8 cellular contexts compared by ENCODE assay signal in the genomic region with DNA sequence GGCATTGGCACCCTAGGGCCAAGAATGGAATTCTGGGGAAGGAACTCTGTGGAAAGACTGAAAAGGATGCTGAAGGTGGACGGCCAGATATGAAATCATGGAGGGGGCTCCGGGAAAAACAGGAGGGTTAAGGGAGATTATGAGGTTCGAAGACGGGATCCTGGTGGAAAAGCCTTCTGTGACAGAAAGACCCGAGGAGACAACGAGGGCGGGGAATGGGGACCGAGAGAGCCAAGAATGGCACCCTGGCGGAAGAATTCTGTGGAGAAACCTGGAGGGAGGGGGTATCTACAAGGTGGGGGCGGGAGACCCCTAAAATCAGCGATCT. TPM values are rescaled to one million over a fixed set of nuclear protein-coding genes. Genes with fewer than 3 reads are reported as not detected.
DNase-seq lines count a peak whose midpoint lies in the region; ATAC-seq and TF ChIP-seq lines count a peak whose summit lies in the region.

No MANE protein-coding gene starts in this region.

- H3K4me3 ChIP-seq in left lung (peak overlapping the region; percentile 78 to 83), transverse colon (peak overlapping the region; percentile 66 to 86 (median 74))

- H3K27me3 Mint-ChIP-seq in activated T-cell treated with anti-CD3 and anti-CD28 coated beads, Interleukin-2, amount 50 U/mL, for 24 hours = no peaks in the 10 kb centered on the region
- H3K27me3 Mint-ChIP-seq in activated T-helper 1 cell treated with anti-CD3 and anti-CD28 coated beads, Interleukin-12 subunit alpha, Interleukin-12 subunit beta, Interleukin-2, Interleukin-4 antibody, amounts not matched to agents 30 ng/mL and 10 ng/mL and 1 ng/mL, durations not matched to agents 14 hours and 24 hours and 36 hours (ENCODE audit: insufficient read depth) = peaks cover 2% of the 10 kb centered on the region

- TF ChIP-seq POLR2A in transverse colon (IDR thresholded peaks at IDR 0.05) = no peak

- no peaks in the 10 kb centered on the region for H3K27me3 ChIP-seq in left lung
- no peaks in the 10 kb centered on the region for H3K27me3 ChIP-seq in transverse colon

- ATAC-seq in left lung (no peak), left lobe of liver (no peak), HG02884 (IDR thresholded peaks at IDR 0.05; ENCODE audit: unreplicated experiment) (no peak)

- H3K27ac Mint-ChIP-seq in activated T-cell treated with anti-CD3 and anti-CD28 coated beads, Interleukin-2, amount 50 U/mL, for 24 hours = peak overlapping the region; percentile 99
- H3K27ac Mint-ChIP-seq in activated T-helper 1 cell treated with anti-CD3 and anti-CD28 coated beads, Interleukin-12 subunit alpha, Interleukin-12 subunit beta, Interleukin-2, Interleukin-4 antibody, amounts not matched to agents 30 ng/mL and 10 ng/mL and 1 ng/mL, durations not matched to agents 14 hours and 24 hours and 36 hours = peak overlapping the region; percentile 91

- H3K9me3 Mint-ChIP-seq in activated T-cell treated with anti-CD3 and anti-CD28 coated beads, Interleukin-2, amount 50 U/mL, for 24 hours = no peaks in the 10 kb centered on the region
- H3K9me3 Mint-ChIP-seq in activated T-helper 1 cell treated with anti-CD3 and anti-CD28 coated beads, Interleukin-12 subunit alpha, Interleukin-12 subunit beta, Interleukin-2, Interleukin-4 antibody, amounts not matched to agents 30 ng/mL and 10 ng/mL and 1 ng/mL, durations not matched to agents 14 hours and 24 hours and 36 hours = no peaks in the 10 kb centered on the region

- peaks cover 96% of the 10 kb centered on the region for H3K36me3 Mint-ChIP-seq in activated T-cell treated with anti-CD3 and anti-CD28 coated beads, Interleukin-2, amount 50 U/mL, for 24 hours (ENCODE audit: low read depth)
- peaks cover 32% of the 10 kb centered on the region for H3K36me3 Mint-ChIP-seq in activated T-helper 1 cell treated with anti-CD3 and anti-CD28 coated beads, Interleukin-12 subunit alpha, Interleukin-12 subunit beta, Interleukin-2, Interleukin-4 antibody, amounts not matched to agents 30 ng/mL and 10 ng/mL and 1 ng/mL, durations not matched to agents 14 hours and 24 hours and 36 hours (ENCODE audit: low read depth)

- H3K36me3 ChIP-seq in left lung = peaks cover 0 to 49% of the 10 kb centered on the region in 2 donors
- H3K36me3 ChIP-seq in transverse colon = peaks cover 0 to 5% (median 2%) of the 10 kb centered on the region in 4 donors

- H3K27ac ChIP-seq in left lung (peak overlapping the region in 1 of 2 donors; percentile 77), transverse colon (peak overlapping the region; percentile 68 to 90 (median 87))

- H3K4me1 Mint-ChIP-seq in activated T-cell treated with anti-CD3 and anti-CD28 coated beads, Interleukin-2, amount 50 U/mL, for 24 hours (ENCODE audit: low read depth) = peaks cover 60% of the 10 kb centered on the region
- H3K4me1 Mint-ChIP-seq in activated T-helper 1 cell treated with anti-CD3 and anti-CD28 coated beads, Interleukin-12 subunit alpha, Interleukin-12 subunit beta, Interleukin-2, Interleukin-4 antibody, amounts not matched to agents 30 ng/mL and 10 ng/mL and 1 ng/mL, durations not matched to agents 14 hours and 24 hours and 36 hours (ENCODE audit: low read depth) = peaks cover 56% of the 10 kb centered on the region

- TF ChIP-seq EP300 in transverse colon (IDR thresholded peaks at IDR 0.05; ENCODE audit: low read depth) = no peak

- TF ChIP-seq CTCF in left lung (IDR thresholded peaks at IDR 0.05) (no peak), transverse colon (IDR thresholded peaks at IDR 0.05) (no peak)

- intact Hi-C loops in activated T-helper 1 cell treated with anti-CD3 and anti-CD28 coated beads, Interleukin-12 subunit alpha, Interleukin-12 subunit beta, Interleukin-2, Interleukin-4 antibody, amounts not matched to agents 30 ng/mL and 10 ng/mL and 1 ng/mL, durations not matched to agents 14 hours and 24 hours and 36 hours (cut with micrococcal nuclease) = loop anchor here (1.0 to 5.0 kb wide), 6 partner anchors 46 to 823 kb away; partner anchors contain the start of gene CDS2
- intact Hi-C loops in left lung (cut with DNase I) (loop anchor here in 1 of 2 donors (10.0 kb wide), 1 partner anchor 125 kb away; no protein-coding TSS in a partner anchor), transverse colon (cut with DNase I; ENCODE audit: low total_unique reads) (loop anchor here (10.0 kb wide), 1 partner anchor 125 kb away; no protein-coding TSS in a partner anchor)

- 0 to 2% methylated on average over 9 to 11 of the region's 11 CpGs for WGBS in transverse colon (ENCODE audit: low coverage in 1 of 2), 2 donors

- in situ Hi-C loops in transverse colon (cut with MboI; ENCODE audit: low pct_ligation_motif_present in 1 of 4, low pct_unique_long_range_greater_than_20kb in 1 of 4, low sequenced_read_pairs in 3 of 4) = loop anchor here in 2 of 4 donors (10.0 to 25.0 kb wide), 3 partner anchors 45 to 413 kb away; no protein-coding TSS in a partner anchor

- peaks cover 13 to 58% of the 10 kb centered on the region in 2 donors for H3K4me1 ChIP-seq in left lung
- peaks cover 9 to 23% (median 17%) of the 10 kb centered on the region in 4 donors for H3K4me1 ChIP-seq in transverse colon

- H3K4me3 Mint-ChIP-seq in activated T-cell treated with anti-CD3 and anti-CD28 coated beads, Interleukin-2, amount 50 U/mL, for 24 hours = peak overlapping the region; percentile 97
- H3K4me3 Mint-ChIP-seq in activated T-helper 1 cell treated with anti-CD3 and anti-CD28 coated beads, Interleukin-12 subunit alpha, Interleukin-12 subunit beta, Interleukin-2, Interleukin-4 antibody, amounts not matched to agents 30 ng/mL and 10 ng/mL and 1 ng/mL, durations not matched to agents 14 hours and 24 hours and 36 hours = peak overlapping the region; percentile 90

- H3K9me3 ChIP-seq in left lung (no peaks in the 10 kb centered on the region), transverse colon (no peaks in the 10 kb centered on the region)

- no peak for DNase-seq in activated T-cell treated with anti-CD3 and anti-CD28 coated beads, Interleukin-2, amount 50 U/mL, for 24 hours
- DNase-seq in activated T-cell treated with anti-CD3 and anti-CD28 coated beads for 4 hours (no peak), left lung (no peak), transverse colon (no peak), left lobe of liver (ENCODE audit: low spot score) (no peak), mucosa of gallbladder (ENCODE audit: low spot score) (no peak)
- DNase-seq in activated T-helper 1 cell treated with anti-CD3 and anti-CD28 coated beads, Interleukin-12 subunit alpha, Interleukin-12 subunit beta, Interleukin-2, Interleukin-4 antibody, amounts not matched to agents 30 ng/mL and 10 ng/mL and 1 ng/mL, durations not matched to agents 14 hours and 24 hours and 36 hours (ENCODE audit: low spot score) = no peak

RNA-seq across cellular contexts. Expression of gene TRMT6, which starts 0.4 kb away (rescaled TPM):
- total RNA-seq in activated T-helper 1 cell treated with anti-CD3 and anti-CD28 coated beads, Interleukin-12 subunit alpha, Interleukin-12 subunit beta, Interleukin-2, Interleukin-4 antibody, amounts not matched to agents 30 ng/mL and 10 ng/mL and 1 ng/mL, durations not matched to agents 14 hours and 24 hours and 36 hours = 36.1 and 38.9 TPM in 2 replicates
- total RNA-seq in left lung (10 to 100 TPM in 1 of 2 donors, 1 to 10 TPM in 1; 7.3 to 13.3 TPM), transverse colon (1 to 10 TPM in 3 of 4 donors, under 1 TPM in 1; 1.00 to 9.4 (median 4.3) TPM), left lobe of liver (2.7 TPM), mucosa of gallbladder (6.0 TPM)

RNA-seq across cellular contexts. Expression of gene MCM8, which starts 0.5 kb away (rescaled TPM):
- 36.5 and 38.8 TPM in 2 replicates for total RNA-seq in activated T-helper 1 cell treated with anti-CD3 and anti-CD28 coated beads, Interleukin-12 subunit alpha, Interleukin-12 subunit beta, Interleukin-2, Interleukin-4 antibody, amounts not matched to agents 30 ng/mL and 10 ng/mL and 1 ng/mL, durations not matched to agents 14 hours and 24 hours and 36 hours
- total RNA-seq in left lung = 1 to 10 TPM; 6.4 to 8.6 TPM
- 1 to 10 TPM; 2.6 to 8.6 (median 4.7) TPM for total RNA-seq in transverse colon
- total RNA-seq in left lobe of liver = 1.4 TPM
- total RNA-seq in mucosa of gallbladder = 4.1 TPM

RNA-seq across cellular contexts. Expression of gene CHGB, which starts 38.6 kb away (rescaled TPM):
- not detected in 2 replicates for total RNA-seq in activated T-helper 1 cell treated with anti-CD3 and anti-CD28 coated beads, Interleukin-12 subunit alpha, Interleukin-12 subunit beta, Interleukin-2, Interleukin-4 antibody, amounts not matched to agents 30 ng/mL and 10 ng/mL and 1 ng/mL, durations not matched to agents 14 hours and 24 hours and 36 hours
- total RNA-seq in left lung (not detected), transverse colon (1 to 10 TPM in 1 of 4 donors, under 1 TPM in 1, not detected in 2; 0.95 to 4.4 TPM), left lobe of liver (0.23 TPM), mucosa of gallbladder (0.69 TPM)

RNA-seq across cellular contexts. Expression of gene CRLS1, which starts 56.0 kb away (rescaled TPM):
- total RNA-seq in activated T-helper 1 cell treated with anti-CD3 and anti-CD28 coated beads, Interleukin-12 subunit alpha, Interleukin-12 subunit beta, Interleukin-2, Interleukin-4 antibody, amounts not matched to agents 30 ng/mL and 10 ng/mL and 1 ng/mL, durations not matched to agents 14 hours and 24 hours and 36 hours = 48.7 and 60.5 TPM in 2 replicates
- 10 to 100 TPM; 45.1 to 51.7 TPM for total RNA-seq in left lung
- 10 to 100 TPM; 40.0 to 71.6 (median 50.6) TPM for total RNA-seq in transverse colon
- 67.6 TPM for total RNA-seq in left lobe of liver
- total RNA-seq in mucosa of gallbladder = 51.3 TPM
